Comparison of ENCODE assay signal across 21 cellular contexts in the genomic region with DNA sequence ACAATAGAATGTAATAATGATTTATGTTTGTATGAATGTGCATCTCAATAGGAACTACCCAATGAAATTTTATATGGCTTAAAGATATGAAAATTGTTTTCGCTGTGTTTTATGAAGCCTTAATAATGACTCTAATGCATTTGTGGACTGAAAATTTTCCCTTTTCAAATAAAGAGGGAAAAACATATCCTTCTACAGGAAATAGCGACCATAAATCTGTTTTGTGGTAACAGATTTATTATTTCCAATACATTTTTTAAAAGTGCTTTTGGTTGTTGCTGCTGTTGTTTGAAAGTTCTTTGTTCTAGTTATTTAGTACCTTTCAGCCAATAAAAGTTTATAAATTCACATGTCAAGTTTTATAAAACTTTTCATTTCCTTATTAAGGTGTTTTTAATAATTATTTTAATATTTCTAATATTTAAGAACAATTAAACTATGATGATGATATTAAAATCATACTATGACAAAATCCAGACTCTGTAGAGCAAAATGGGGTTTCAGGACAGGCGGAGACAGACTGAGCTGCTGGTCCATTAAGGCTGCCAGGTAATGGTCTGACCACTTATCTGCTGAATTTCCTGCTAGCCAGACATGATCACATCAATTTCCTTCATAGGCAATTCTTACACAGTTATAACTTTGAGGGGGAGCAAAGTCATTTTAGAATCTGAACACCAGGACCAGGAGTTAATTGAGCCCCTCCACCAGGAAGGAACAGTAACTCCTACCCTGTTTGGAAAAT.
"Had no signal": no experiment of that assay in that cellular context is flagged by ENCODE, and none has a peak within 500 bp of the region (broad histone marks: within the 10 kb centered on the region; RNA-seq: fewer than 3 reads in every experiment).

No MANE protein-coding gene starts in this region.

- H3K27me3 ChIP-seq: MG63, SJCRH30 had no signal

- DNase-seq: Karpas-422, KG1, MG63, NCI-H1092, NCI-H1105 treated with DMSO at 0.1 percent for 48 hours, NCI-H1417 treated with DMSO at 0.1 percent for 48 hours, NCI-H146, NCI-H187, NCI-H2029, NCI-H2081 treated with DMSO at 0.1 percent for 48 hours, NCI-H2171, NCI-H226, NCI-H446, NCI-H510A, NCI-H524 treated with DMSO at 0.1 percent for 48 hours, NCI-H69, NCI-H774, SHP77 treated with DMSO at 0.1 percent for 48 hours, SJCRH30, SW 1271 had no signal

- H3K36me3 ChIP-seq: MG63, SJCRH30 had no signal

- H3K9me3 ChIP-seq: MG63 had no signal

- H3K27ac ChIP-seq: SJCRH30 had no signal

- H3K4me3 ChIP-seq: MG63, SJCRH30 had no signal

- ATAC-seq: Right ventricle myocardium inferior had no signal
